Comparison of ENCODE assay signal across 1 cellular context in the genomic region with DNA sequence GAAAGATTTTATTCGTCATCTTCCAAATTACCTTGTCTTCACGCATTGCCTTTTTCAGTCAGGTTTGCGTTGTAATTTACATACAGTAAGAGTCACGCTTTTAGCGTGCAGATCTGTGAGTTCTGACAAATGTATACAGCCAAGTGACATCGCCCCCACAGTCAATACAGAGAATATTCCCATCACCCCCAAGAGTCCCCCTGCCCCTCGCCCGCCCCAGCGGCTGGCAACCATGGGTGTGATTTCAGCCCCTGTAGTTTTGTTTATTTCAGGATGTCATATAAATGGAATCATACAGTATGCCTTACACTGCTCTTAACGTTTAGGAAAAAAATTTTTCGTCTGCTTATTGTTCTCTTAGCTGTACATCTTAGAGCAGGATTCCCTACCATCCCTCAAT.
TF ChIP-seq lines count a peak whose summit lies in the region.

No MANE protein-coding gene starts in this region.

TF ChIP-seq in GM23338, 12 proteins besides CTCF, POLR2A, EP300 and RAD21:
- TF ChIP-seq, protein P1, sequence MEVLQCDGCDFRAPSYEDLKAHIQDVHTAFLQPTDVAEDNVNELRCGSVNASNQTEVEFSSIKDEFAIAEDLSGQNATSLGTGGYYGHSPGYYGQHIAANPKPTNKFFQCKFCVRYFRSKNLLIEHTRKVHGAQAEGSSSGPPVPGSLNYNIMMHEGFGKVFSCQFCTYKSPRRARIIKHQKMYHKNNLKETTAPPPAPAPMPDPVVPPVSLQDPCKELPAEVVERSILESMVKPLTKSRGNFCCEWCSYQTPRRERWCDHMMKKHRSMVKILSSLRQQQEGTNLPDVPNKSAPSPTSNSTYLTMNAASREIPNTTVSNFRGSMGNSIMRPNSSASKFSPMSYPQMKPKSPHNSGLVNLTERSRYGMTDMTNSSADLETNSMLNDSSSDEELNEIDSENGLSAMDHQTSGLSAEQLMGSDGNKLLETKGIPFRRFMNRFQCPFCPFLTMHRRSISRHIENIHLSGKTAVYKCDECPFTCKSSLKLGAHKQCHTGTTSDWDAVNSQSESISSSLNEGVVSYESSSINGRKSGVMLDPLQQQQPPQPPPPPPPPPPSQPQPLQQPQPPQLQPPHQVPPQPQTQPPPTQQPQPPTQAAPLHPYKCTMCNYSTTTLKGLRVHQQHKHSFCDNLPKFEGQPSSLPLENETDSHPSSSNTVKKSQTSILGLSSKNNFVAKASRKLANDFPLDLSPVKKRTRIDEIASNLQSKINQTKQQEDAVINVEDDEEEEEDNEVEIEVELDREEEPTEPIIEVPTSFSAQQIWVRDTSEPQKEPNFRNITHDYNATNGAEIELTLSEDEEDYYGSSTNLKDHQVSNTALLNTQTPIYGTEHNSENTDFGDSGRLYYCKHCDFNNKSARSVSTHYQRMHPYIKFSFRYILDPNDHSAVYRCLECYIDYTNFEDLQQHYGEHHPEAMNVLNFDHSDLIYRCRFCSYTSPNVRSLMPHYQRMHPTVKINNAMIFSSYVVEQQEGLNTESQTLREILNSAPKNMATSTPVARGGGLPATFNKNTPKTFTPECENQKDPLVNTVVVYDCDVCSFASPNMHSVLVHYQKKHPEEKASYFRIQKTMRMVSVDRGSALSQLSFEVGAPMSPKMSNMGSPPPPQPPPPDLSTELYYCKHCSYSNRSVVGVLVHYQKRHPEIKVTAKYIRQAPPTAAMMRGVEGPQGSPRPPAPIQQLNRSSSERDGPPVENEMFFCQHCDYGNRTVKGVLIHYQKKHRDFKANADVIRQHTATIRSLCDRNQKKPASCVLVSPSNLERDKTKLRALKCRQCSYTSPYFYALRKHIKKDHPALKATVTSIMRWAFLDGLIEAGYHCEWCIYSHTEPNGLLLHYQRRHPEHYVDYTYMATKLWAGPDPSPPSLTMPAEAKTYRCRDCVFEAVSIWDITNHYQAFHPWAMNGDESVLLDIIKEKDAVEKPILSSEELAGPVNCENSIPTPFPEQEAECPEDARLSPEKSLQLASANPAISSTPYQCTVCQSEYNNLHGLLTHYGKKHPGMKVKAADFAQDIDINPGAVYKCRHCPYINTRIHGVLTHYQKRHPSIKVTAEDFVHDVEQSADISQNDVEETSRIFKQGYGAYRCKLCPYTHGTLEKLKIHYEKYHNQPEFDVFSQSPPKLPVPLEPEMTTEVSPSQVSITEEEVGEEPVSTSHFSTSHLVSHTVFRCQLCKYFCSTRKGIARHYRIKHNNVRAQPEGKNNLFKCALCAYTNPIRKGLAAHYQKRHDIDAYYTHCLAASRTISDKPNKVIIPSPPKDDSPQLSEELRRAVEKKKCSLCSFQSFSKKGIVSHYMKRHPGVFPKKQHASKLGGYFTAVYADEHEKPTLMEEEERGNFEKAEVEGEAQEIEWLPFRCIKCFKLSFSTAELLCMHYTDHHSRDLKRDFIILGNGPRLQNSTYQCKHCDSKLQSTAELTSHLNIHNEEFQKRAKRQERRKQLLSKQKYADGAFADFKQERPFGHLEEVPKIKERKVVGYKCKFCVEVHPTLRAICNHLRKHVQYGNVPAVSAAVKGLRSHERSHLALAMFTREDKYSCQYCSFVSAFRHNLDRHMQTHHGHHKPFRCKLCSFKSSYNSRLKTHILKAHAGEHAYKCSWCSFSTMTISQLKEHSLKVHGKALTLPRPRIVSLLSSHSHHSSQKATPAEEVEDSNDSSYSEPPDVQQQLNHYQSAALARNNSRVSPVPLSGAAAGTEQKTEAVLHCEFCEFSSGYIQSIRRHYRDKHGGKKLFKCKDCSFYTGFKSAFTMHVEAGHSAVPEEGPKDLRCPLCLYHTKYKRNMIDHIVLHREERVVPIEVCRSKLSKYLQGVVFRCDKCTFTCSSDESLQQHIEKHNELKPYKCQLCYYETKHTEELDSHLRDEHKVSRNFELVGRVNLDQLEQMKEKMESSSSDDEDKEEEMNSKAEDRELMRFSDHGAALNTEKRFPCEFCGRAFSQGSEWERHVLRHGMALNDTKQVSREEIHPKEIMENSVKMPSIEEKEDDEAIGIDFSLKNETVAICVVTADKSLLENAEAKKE (CRISPR knock-in tag; IDR thresholded peaks at IDR 0.05) = no peak
- TF ChIP-seq, protein P2, sequence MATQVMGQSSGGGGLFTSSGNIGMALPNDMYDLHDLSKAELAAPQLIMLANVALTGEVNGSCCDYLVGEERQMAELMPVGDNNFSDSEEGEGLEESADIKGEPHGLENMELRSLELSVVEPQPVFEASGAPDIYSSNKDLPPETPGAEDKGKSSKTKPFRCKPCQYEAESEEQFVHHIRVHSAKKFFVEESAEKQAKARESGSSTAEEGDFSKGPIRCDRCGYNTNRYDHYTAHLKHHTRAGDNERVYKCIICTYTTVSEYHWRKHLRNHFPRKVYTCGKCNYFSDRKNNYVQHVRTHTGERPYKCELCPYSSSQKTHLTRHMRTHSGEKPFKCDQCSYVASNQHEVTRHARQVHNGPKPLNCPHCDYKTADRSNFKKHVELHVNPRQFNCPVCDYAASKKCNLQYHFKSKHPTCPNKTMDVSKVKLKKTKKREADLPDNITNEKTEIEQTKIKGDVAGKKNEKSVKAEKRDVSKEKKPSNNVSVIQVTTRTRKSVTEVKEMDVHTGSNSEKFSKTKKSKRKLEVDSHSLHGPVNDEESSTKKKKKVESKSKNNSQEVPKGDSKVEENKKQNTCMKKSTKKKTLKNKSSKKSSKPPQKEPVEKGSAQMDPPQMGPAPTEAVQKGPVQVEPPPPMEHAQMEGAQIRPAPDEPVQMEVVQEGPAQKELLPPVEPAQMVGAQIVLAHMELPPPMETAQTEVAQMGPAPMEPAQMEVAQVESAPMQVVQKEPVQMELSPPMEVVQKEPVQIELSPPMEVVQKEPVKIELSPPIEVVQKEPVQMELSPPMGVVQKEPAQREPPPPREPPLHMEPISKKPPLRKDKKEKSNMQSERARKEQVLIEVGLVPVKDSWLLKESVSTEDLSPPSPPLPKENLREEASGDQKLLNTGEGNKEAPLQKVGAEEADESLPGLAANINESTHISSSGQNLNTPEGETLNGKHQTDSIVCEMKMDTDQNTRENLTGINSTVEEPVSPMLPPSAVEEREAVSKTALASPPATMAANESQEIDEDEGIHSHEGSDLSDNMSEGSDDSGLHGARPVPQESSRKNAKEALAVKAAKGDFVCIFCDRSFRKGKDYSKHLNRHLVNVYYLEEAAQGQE (IDR thresholded peaks at IDR 0.05; ENCODE audit: unreplicated experiment) = no peak
- TF ChIP-seq, protein P3, sequence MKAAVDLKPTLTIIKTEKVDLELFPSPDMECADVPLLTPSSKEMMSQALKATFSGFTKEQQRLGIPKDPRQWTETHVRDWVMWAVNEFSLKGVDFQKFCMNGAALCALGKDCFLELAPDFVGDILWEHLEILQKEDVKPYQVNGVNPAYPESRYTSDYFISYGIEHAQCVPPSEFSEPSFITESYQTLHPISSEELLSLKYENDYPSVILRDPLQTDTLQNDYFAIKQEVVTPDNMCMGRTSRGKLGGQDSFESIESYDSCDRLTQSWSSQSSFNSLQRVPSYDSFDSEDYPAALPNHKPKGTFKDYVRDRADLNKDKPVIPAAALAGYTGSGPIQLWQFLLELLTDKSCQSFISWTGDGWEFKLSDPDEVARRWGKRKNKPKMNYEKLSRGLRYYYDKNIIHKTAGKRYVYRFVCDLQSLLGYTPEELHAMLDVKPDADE (IDR thresholded peaks at IDR 0.05) = no peak
- TF ChIP-seq ZNF114 (CRISPR knock-in tag; IDR thresholded peaks at IDR 0.05) (no peak), STAT1 (IDR thresholded peaks at IDR 0.05; ENCODE audit: unreplicated experiment) (no peak), NANOG (IDR thresholded peaks at IDR 0.05; ENCODE audit: borderline replicate concordance) (no peak), EZH2phosphoT487 (IDR thresholded peaks at IDR 0.05; ENCODE audit: unreplicated experiment) (no peak), ZNF331 (CRISPR knock-in tag; IDR thresholded peaks at IDR 0.05; ENCODE audit: low read depth) (no peak)
